6 cellular contexts compared by ENCODE assay signal in the genomic region with DNA sequence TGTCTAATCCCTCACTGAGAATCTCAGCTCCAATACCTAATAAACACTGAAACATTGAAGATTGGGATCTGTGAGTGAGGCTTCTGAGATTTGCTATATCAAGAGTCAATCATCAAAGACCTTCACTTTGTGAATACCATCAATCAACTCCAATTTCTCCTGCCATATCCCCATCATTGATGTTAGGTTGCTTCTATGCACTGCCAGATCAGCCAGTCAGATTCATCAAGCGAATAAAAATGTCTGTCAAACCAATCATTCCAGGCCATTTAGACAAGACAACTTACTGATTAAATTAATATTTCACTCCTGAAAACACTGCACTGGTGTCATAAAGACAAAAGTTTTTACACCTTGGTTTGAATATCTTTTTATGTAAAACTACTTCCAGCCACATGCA.
"Had no signal": no experiment of that assay in that cellular context is flagged by ENCODE, and none has a peak within 500 bp of the region (broad histone marks: within the 10 kb centered on the region; RNA-seq: fewer than 3 reads in every experiment).

No MANE protein-coding gene starts in this region.

- DNase-seq: IMR-90, KBM-7, KG1 had no signal

- H3K27ac ChIP-seq: HL-60 had no signal

- H3K4me3 ChIP-seq: K562 had no signal

- ATAC-seq: HepG2, K562 had no signal
